ENCODE assay signal across 30 cellular contexts in the genomic region with DNA sequence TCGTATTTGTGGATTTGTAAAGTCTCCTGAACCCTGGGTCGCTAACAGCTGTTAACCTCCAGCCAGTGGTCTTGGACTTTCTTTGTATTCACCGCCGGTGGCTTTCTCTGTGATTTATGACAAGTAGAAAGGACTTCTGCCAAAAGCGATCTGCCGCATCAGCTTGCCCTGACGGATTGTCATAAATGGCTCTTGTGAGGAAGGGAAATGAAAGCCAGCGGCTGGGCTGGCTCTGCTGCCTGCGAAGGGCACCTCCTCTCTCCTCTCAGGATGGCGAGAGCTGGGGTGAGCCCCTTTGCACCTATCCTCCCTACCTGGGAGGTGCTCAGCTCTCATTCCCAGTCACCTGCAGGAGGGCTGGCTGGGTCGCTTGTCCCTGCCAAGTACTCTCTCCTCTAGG. TPM values are rescaled to one million over a fixed set of nuclear protein-coding genes. Genes with fewer than 3 reads are reported as not detected.
A peak's percentile ranks its signal among the peaks of the same experiment; 100 is the strongest.
DNase-seq lines count a peak whose midpoint lies in the region; ATAC-seq, FAIRE-seq and TF ChIP-seq lines count a peak whose summit lies in the region.
"Had no signal": no experiment of that assay in that cellular context is flagged by ENCODE, and none has a peak within 500 bp of the region (broad histone marks: within the 10 kb centered on the region; RNA-seq: fewer than 3 reads in every experiment).

No MANE protein-coding gene starts in this region.

- ATAC-seq in right cardiac atrium (no peak), left ventricle myocardium superior (no peak), HG03095 (IDR thresholded peaks at IDR 0.05; ENCODE audit: unreplicated experiment) (no peak)
- ATAC-seq: A549; activated naive CD4-positive, alpha-beta T cell treated with anti-CD3 and anti-CD28 coated beads, Interleukin-2, amount 50 U/mL, for 72 hours; psoas muscle had no signal

- H3K36me3 Mint-ChIP-seq in endodermal cell (ENCODE audit: low read depth): no peaks in the 10 kb centered on the region
- H3K36me3 Mint-ChIP-seq: activated naive CD4-positive, alpha-beta T cell treated with anti-CD3 and anti-CD28 coated beads, Interleukin-2, amount 50 U/mL, for 72 hours had no signal

- no peak overlapping the region for H3K27ac ChIP-seq in right cardiac atrium (ENCODE audit: low read length)
- H3K27ac ChIP-seq in endodermal cell (ENCODE audit: low read depth, low read length): peak overlapping the region; percentile 58
- H3K27ac ChIP-seq: A549, HL-60, psoas muscle, RWPE1, sigmoid colon, SJSA1, tibial artery, vagina had no signal

- TF ChIP-seq CTCF in endodermal cell (conservative IDR thresholded peaks at IDR 0.05): no peak

- H3K9me3 Mint-ChIP-seq in endodermal cell: peaks cover 1% of the 10 kb centered on the region
- H3K9me3 Mint-ChIP-seq: activated CD4-positive, alpha-beta T cell treated with anti-CD3 and anti-CD28 coated beads, Interleukin-2, amount 10 ng/mL, durations not matched to agents 7 days and 5 days; activated naive CD4-positive, alpha-beta T cell treated with anti-CD3 and anti-CD28 coated beads, Interleukin-2, amount 50 U/mL, for 72 hours; CD4-positive, CD25-positive, alpha-beta regulatory T cell had no signal

- intact Hi-C loops in right cardiac atrium (cut with DNase I): no loop called here
- intact Hi-C loops in left ventricle myocardium superior (cut with micrococcal nuclease): no loop called here

- H3K27me3 ChIP-seq in right cardiac atrium (ENCODE audit: control insufficient read depth, insufficient read depth) (no peaks in the 10 kb centered on the region), endodermal cell (ENCODE audit: control insufficient read depth, insufficient read depth, low read length, poor library complexity, severe bottlenecking) (no peaks in the 10 kb centered on the region)
- H3K27me3 ChIP-seq: sigmoid colon, SJSA1, tibial artery, vagina had no signal

- no peaks in the 10 kb centered on the region for H3K36me3 ChIP-seq in endodermal cell (ENCODE audit: control insufficient read depth, insufficient read depth, low read length)
- H3K36me3 ChIP-seq: sigmoid colon, SJSA1, vagina had no signal

- H3K4me1 Mint-ChIP-seq in endodermal cell: peaks cover 4% of the 10 kb centered on the region
- H3K4me1 Mint-ChIP-seq: activated CD4-positive, alpha-beta T cell treated with anti-CD3 and anti-CD28 coated beads, Interleukin-2, amount 10 ng/mL, durations not matched to agents 7 days and 5 days had no signal

- H3K9me3 ChIP-seq in right cardiac atrium (ENCODE audit: control insufficient read depth, low read length) (no peaks in the 10 kb centered on the region), endodermal cell (ENCODE audit: control insufficient read depth, low read length) (no peaks in the 10 kb centered on the region)
- H3K9me3 ChIP-seq: A549, psoas muscle, sigmoid colon, SJSA1, tibial artery, vagina had no signal

- peak overlapping the region; percentile 44 for H3K27ac Mint-ChIP-seq in endodermal cell
- H3K27ac Mint-ChIP-seq: activated CD4-positive, alpha-beta T cell treated with anti-CD3 and anti-CD28 coated beads, Interleukin-2, amount 10 ng/mL, durations not matched to agents 7 days and 5 days had no signal

- no peaks in the 10 kb centered on the region for H3K27me3 Mint-ChIP-seq in endodermal cell (ENCODE audit: insufficient read depth)
- H3K27me3 Mint-ChIP-seq: activated CD4-positive, alpha-beta T cell treated with anti-CD3 and anti-CD28 coated beads, Interleukin-2, amount 10 ng/mL, durations not matched to agents 7 days and 5 days had no signal

- peak in 2 of 3 donors; percentile 33 to 63 for DNase-seq in right cardiac atrium
- DNase-seq in left ventricle myocardium superior: no peak
- DNase-seq in NCI-H446 treated with DMSO at 0.1 percent for 48 hours (lab: John Stamatoyannopoulos, UW): peak; percentile 9
- no peak for DNase-seq in endodermal cell
- DNase-seq in DMS 273 treated with DMSO at 0.1 percent for 48 hours (lab: John Stamatoyannopoulos, UW): no peak
- DNase-seq in NCI-H2029 (lab: John Stamatoyannopoulos, UW): no peak
- DNase-seq in GM19239 (ENCODE audit: insufficient read length, low spot score): no peak
- DNase-seq: activated CD4-positive, alpha-beta T cell treated with anti-CD3 and anti-CD28 coated beads, Interleukin-2, amount 10 ng/mL, durations not matched to agents 7 days and 5 days; activated effector memory CD4-positive, alpha-beta T cell treated with Interleukin-2 at 50 U/mL for 16 hours; activated T-cell treated with anti-CD3 and anti-CD28 coated beads, Interleukin-2, amount 50 U/mL, for 1 hour; CD4-positive, CD25-positive, alpha-beta regulatory T cell; EL; H7; islet precursor cell; KG1; MM.1S; NCI-H2029 treated with DMSO at 0.1 percent for 48 hours; OCI-M1; sigmoid colon; stimulated activated CD4-positive, alpha-beta T cell treated with anti-CD3 and anti-CD28 coated beads, Interleukin-4, amount 100 ng/mL, for 24 hours; tibial artery had no signal

- H3K4me3 ChIP-seq in right cardiac atrium (ENCODE audit: low read length): no peak overlapping the region
- no peak overlapping the region for H3K4me3 ChIP-seq in endodermal cell (ENCODE audit: low read length)
- H3K4me3 ChIP-seq: A549, psoas muscle, sigmoid colon, SJSA1, tibial artery, vagina had no signal

- WGBS in right cardiac atrium: 78% methylated on average over 11 of the region's 11 CpGs
- WGBS in endodermal cell (ENCODE audit: insufficient coverage in 1 of 2, insufficient read length in 1 of 2), 2 experiments: 84 to 89% methylated on average over 5 to 10 of the region's 11 CpGs

- peaks cover 5% of the 10 kb centered on the region for H3K4me1 ChIP-seq in right cardiac atrium (ENCODE audit: control insufficient read depth, insufficient read depth, low read length)
- peaks cover 3% of the 10 kb centered on the region for H3K4me1 ChIP-seq in endodermal cell (ENCODE audit: control insufficient read depth, insufficient read depth, low read length)
- H3K4me1 ChIP-seq: A549, psoas muscle, sigmoid colon, SJSA1, tibial artery, vagina had no signal

- no peak overlapping the region for H3K4me3 Mint-ChIP-seq in endodermal cell
- H3K4me3 Mint-ChIP-seq: activated CD4-positive, alpha-beta T cell treated with anti-CD3 and anti-CD28 coated beads, Interleukin-2, amount 10 ng/mL, durations not matched to agents 7 days and 5 days; CD4-positive, CD25-positive, alpha-beta regulatory T cell had no signal

- H3K9ac ChIP-seq in endodermal cell (ENCODE audit: extremely low read depth, low read length, poor library complexity, severe bottlenecking): no peak overlapping the region

- no peak for FAIRE-seq in GM19239 (lab: Jason Lieb, UNC)
- FAIRE-seq: A549, GM18507 had no signal

RNA-seq across cellular contexts. Expression of gene DHRS12, which starts 25.6 kb away (rescaled TPM):
- 10 to 100 TPM; 11.1 to 13.6 (median 12.2) TPM for total RNA-seq in right cardiac atrium
- 16.5 TPM for polyA plus RNA-seq in right cardiac atrium
- 11.6 TPM for total RNA-seq in left ventricle myocardium superior
- 10 to 100 TPM; 13.8 to 19.8 TPM for total RNA-seq in endodermal cell
- polyA plus RNA-seq in endodermal cell (2013, experiment 1 of 2): 18.1 TPM
- 11.8 TPM for polyA plus RNA-seq in endodermal cell (2013, experiment 2 of 2)

Comparison
In these comparisons a context has a peak if more than half of its experiments do, and no peak if none do; other contexts are left out.
1. DNase-seq: peak in right cardiac atrium (2 of 3) and NCI-H446 treated with DMSO at 0.1 percent for 48 hours (single experiment); none in left ventricle myocardium superior (single experiment), endodermal cell (single experiment), DMS 273 treated with DMSO at 0.1 percent for 48 hours (single experiment), NCI-H2029 (single experiment) and GM19239 (single experiment).